Comparison of ENCODE assay signal across 3 cellular contexts in the genomic region with DNA sequence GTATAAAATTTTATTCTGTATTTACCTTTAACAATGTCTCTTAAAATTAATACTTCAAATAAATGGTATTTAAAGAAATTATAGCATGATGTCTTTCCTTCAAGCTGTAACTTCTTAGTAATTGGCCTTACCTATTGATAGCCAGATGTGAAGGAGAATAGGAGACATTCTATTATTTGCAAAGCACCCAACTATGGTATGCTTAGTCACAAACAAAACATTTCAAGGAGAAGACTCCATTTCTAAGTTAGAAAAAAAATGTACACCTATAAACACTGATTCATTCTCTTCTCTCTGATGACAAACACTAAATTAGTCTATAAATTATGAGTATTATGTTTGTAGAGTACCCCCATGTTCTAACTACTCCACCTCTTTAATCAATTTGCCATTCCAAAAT.
"Had no signal": no experiment of that assay in that cellular context is flagged by ENCODE, and none has a peak within 500 bp of the region (broad histone marks: within the 10 kb centered on the region; RNA-seq: fewer than 3 reads in every experiment).

No MANE protein-coding gene starts in this region.

- ATAC-seq: GM12878 had no signal

- DNase-seq: GDM1, GF-D8 had no signal

- H3K4me3 ChIP-seq: GM12878 had no signal
